1 cellular context compared by ENCODE assay signal in the genomic region with DNA sequence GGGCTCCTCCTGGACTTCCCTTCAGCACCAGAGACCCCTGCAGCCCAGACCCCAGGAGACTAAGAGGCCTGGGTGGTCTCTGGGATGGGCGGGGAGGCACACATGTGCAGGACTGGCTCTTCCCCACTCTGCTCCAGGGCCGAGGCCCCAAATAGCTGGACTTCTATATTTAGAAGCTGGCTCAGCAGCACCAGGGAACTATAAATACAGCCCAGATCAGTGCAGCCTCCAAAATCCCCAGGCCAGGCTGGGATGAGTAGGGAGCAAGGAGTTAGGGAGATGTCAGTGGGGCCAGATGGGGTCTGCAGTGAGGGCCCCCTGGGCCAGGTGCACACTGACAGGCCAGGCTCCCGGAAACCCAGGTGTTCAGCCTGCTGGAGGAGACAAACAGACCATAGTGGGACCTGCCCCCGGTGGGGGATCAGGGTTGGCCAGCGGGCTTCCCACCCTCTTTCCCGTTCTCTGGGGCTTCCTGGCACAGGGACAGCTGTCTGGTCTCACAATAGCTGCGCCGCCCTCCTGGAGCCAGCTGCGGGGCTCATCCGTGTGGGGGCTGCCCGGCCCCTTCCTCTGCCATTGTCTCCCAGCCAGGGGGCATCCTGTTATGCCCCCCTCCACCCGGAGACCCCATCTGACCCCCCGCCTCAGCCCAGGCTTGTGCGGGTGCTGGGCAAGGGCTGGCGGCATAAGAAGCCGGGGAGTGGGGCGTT.
TF ChIP-seq lines count a peak whose summit lies in the region.

No MANE protein-coding gene starts in this region.

TF ChIP-seq in endothelial cell of umbilical vein, 7 proteins besides CTCF, POLR2A, EP300 and RAD21:
- TF ChIP-seq EZH2 (IDR thresholded peaks at IDR 0.05; ENCODE audit: borderline replicate concordance, low read depth, low read length, severe bottlenecking) (no peak), FOS (IDR thresholded peaks at IDR 0.05; ENCODE audit: borderline replicate concordance, insufficient read depth, low read length) (no peak), MYC (IDR thresholded peaks at IDR 0.05; ENCODE audit: low read depth, low read length) (no peak), JUN (IDR thresholded peaks at IDR 0.05; ENCODE audit: borderline replicate concordance, insufficient read depth, insufficient read length, low read depth) (no peak), POLR2AphosphoS5 (IDR thresholded peaks at IDR 0.05; ENCODE audit: insufficient read depth, low read depth, low read length) (no peak), GATA2 (IDR thresholded peaks at IDR 0.05; ENCODE audit: insufficient read depth, insufficient read length, low read depth, low read length) (no peak)
- TF ChIP-seq, protein P1, sequence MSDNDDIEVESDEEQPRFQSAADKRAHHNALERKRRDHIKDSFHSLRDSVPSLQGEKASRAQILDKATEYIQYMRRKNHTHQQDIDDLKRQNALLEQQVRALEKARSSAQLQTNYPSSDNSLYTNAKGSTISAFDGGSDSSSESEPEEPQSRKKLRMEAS (IDR thresholded peaks at IDR 0.05; ENCODE audit: insufficient read depth, insufficient read length): no peak
TF ChIP-seq in endothelial cell of umbilical vein: peak in this region for 0.
